32 cellular contexts compared by ENCODE assay signal in genomic region chr20:56426026-56426425, GRCh38. TPM values are rescaled to one million over a fixed set of nuclear protein-coding genes. Genes with fewer than 3 reads are reported as not detected.
"Had no signal": no experiment of that assay in that cellular context is flagged by ENCODE, and none has a peak within 500 bp of the region (broad histone marks: within the 10 kb centered on the region; RNA-seq: fewer than 3 reads in every experiment).

No MANE protein-coding gene starts in this region.

- H3K27me3 ChIP-seq: body of pancreas, breast epithelium, Peyer's patch, SJSA1 had no signal

- H3K36me3 ChIP-seq: breast epithelium, Peyer's patch, SJSA1 had no signal

- H3K27ac Mint-ChIP-seq: activated CD4-positive, alpha-beta T cell treated with anti-CD3 and anti-CD28 coated beads for 36 hours; activated CD4-positive, alpha-beta T cell treated with anti-CD3 and anti-CD28 coated beads, Interleukin-2, amount 10 ng/mL, durations not matched to agents 7 days and 5 days; activated CD8-positive, alpha-beta T cell treated with anti-CD3 and anti-CD28 coated beads, Interleukin-2, amount 10 ng/mL, durations not matched to agents 7 days and 5 days; activated naive CD4-positive, alpha-beta T cell treated with anti-CD3 and anti-CD28 coated beads for 36 hours; activated T-cell treated with anti-CD3 and anti-CD28 coated beads, Interleukin-2, amount 50 U/mL, for 24 hours; T-helper 1 cell treated with Interleukin-12 subunit alpha and Interleukin-12 subunit beta and Interleukin-4 antibody, amounts not matched to agents 30 μg/mL and 1 μg/mL, for 36 hours; T-helper 2 cell treated with Interferon-gamma antibody and Interleukin-4, amounts not matched to agents 5 μg/mL and 100 μg/mL, for 36 hours had no signal

- ATAC-seq: activated CD4-positive, alpha-beta T cell treated with anti-CD3 and anti-CD28 coated beads for 36 hours; activated CD4-positive, CD25-positive, alpha-beta regulatory T cell treated with anti-CD3 and anti-CD28 coated beads, Interleukin-2, amount 50 U/mL, for 24 hours; activated CD8-positive, alpha-beta T cell treated with anti-CD3 and anti-CD28 coated beads, Interleukin-2, amount 10 ng/mL, durations not matched to agents 7 days and 5 days; activated naive CD4-positive, alpha-beta T cell treated with anti-CD3 and anti-CD28 coated beads, Interleukin-2, amount 50 U/mL, for 72 hours; body of pancreas; PC-3 had no signal

- H3K9ac ChIP-seq: SK-N-SH had no signal

- H3K9me3 ChIP-seq: body of pancreas, breast epithelium, Peyer's patch, SJSA1, SK-N-SH had no signal

- H3K4me3 Mint-ChIP-seq: activated CD4-positive, alpha-beta T cell treated with anti-CD3 and anti-CD28 coated beads for 36 hours; activated CD4-positive, alpha-beta T cell treated with anti-CD3 and anti-CD28 coated beads, Interleukin-2, amount 10 ng/mL, durations not matched to agents 7 days and 5 days; activated CD8-positive, alpha-beta T cell treated with anti-CD3 and anti-CD28 coated beads, Interleukin-2, amount 10 ng/mL, durations not matched to agents 7 days and 5 days; activated naive CD4-positive, alpha-beta T cell treated with anti-CD3 and anti-CD28 coated beads for 36 hours; activated T-cell treated with anti-CD3 and anti-CD28 coated beads, Interleukin-2, amount 50 U/mL, for 24 hours; T-helper 1 cell treated with Interleukin-12 subunit alpha and Interleukin-12 subunit beta and Interleukin-4 antibody, amounts not matched to agents 30 μg/mL and 1 μg/mL, for 36 hours; T-helper 2 cell treated with Interferon-gamma antibody and Interleukin-4, amounts not matched to agents 5 μg/mL and 100 μg/mL, for 36 hours had no signal

- H3K4me1 ChIP-seq: body of pancreas, breast epithelium had no signal

- H3K9me3 Mint-ChIP-seq: activated CD4-positive, alpha-beta T cell treated with anti-CD3 and anti-CD28 coated beads, Interleukin-2, amount 10 ng/mL, durations not matched to agents 7 days and 5 days; activated naive CD4-positive, alpha-beta T cell treated with anti-CD3 and anti-CD28 coated beads for 36 hours; activated naive CD4-positive, alpha-beta T cell treated with anti-CD3 and anti-CD28 coated beads, Interleukin-2, amount 50 U/mL, for 72 hours; activated T-cell treated with anti-CD3 and anti-CD28 coated beads, Interleukin-2, amount 50 U/mL, for 24 hours; T-helper 1 cell treated with Interleukin-12 subunit alpha and Interleukin-12 subunit beta and Interleukin-4 antibody, amounts not matched to agents 30 μg/mL and 1 μg/mL, for 36 hours had no signal

- H3K27ac ChIP-seq: body of pancreas, breast epithelium, Peyer's patch, SJSA1 had no signal

- H3K4me2 ChIP-seq: SK-N-SH had no signal

- H3K4me3 ChIP-seq: body of pancreas, breast epithelium, Peyer's patch, SJSA1 had no signal

- DNase-seq: activated CD4-positive, alpha-beta T cell treated with anti-CD3 and anti-CD28 coated beads for 36 hours; activated CD4-positive, alpha-beta T cell treated with anti-CD3 and anti-CD28 coated beads, Interleukin-2, amount 10 ng/mL, durations not matched to agents 7 days and 5 days; activated CD4-positive, alpha-beta T cell treated with anti-CD3 and anti-CD28 coated beads, Interleukin-2, amount 50 U/mL, for 48 hours; activated gamma-delta T cell treated with Interleukin-2 at 50 U/mL for 16 hours; activated naive CD4-positive, alpha-beta T cell treated with anti-CD3 and anti-CD28 coated beads for 36 hours; activated T-cell treated with anti-CD3 and anti-CD28 coated beads, Interleukin-2, amount 50 U/mL, for 24 hours; amygdala; body of pancreas; caudate nucleus; cerebellar nuclear complex; MM.1S; MV-4-11; NCI-H1092; NCI-H1436 treated with DMSO at 0.1 percent for 48 hours; NCI-H1694 treated with DMSO at 0.1 percent for 48 hours; NCI-H2029; NCI-H510A; NCI-H526; NCI-H748 treated with DMSO at 0.1 percent for 48 hours; NK-92 treated with Interleukin-12 subunit alpha and Interleukin-12 subunit beta, amount 100 ng/mL, for 24 hours; PC-3; Peyer's patch; RPMI8226; SHP77 treated with DMSO at 0.1 percent for 48 hours; SK-N-SH had no signal

- H3K27me3 Mint-ChIP-seq: activated CD4-positive, alpha-beta T cell treated with anti-CD3 and anti-CD28 coated beads for 36 hours; activated CD4-positive, alpha-beta T cell treated with anti-CD3 and anti-CD28 coated beads, Interleukin-2, amount 10 ng/mL, durations not matched to agents 7 days and 5 days; activated T-cell treated with anti-CD3 and anti-CD28 coated beads, Interleukin-2, amount 50 U/mL, for 24 hours had no signal

RNA-seq across cellular contexts. Expression of gene CASS4, which starts 14.0 kb away (rescaled TPM):
- total RNA-seq: SJSA1 had no signal
